1 cellular context compared by ENCODE assay signal in the genomic region with DNA sequence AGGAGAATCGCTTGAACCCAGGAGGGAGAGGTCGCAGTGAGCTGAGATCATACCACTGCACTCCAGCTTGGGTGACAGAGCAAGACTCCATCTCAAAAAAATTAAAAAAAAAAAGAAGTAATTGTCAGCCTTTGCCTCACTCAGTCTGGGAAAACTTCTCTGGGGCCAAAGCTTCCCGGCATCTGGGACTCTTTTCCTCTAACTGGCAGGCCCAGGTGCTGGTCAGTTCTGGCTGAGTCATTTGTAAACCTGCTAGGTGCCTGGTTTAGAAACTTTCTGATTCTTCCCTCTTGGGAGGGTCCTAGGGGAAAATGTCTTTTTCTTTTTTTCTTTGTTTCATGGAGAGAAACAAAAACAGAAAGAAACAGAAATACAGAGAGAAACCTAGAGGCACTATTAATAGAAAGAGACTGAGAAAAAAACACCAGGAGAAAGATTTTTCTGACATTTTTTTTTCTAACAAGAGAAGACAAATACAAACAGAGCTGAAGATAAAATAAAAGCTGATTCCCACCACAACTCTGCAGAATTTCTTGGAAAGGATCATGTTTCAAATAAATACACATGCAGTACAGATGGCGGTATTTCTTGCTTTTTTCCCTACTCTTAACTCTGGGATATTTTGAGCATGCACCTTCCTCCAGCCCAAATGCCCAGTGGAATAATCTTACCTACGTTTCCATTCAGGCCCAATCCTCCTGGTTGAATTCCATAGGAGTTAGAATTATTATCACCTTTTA.
TF ChIP-seq lines count a peak whose summit lies in the region.

No MANE protein-coding gene starts in this region.

TF ChIP-seq in K562, 482 proteins besides CTCF, POLR2A, EP300 and RAD21:
- no peak for TF ChIP-seq HDGF (IDR thresholded peaks at IDR 0.05)
- TF ChIP-seq ZNF174 (CRISPR knock-in tag; IDR thresholded peaks at IDR 0.05), result no peak
- no peak for TF ChIP-seq PHTF2 (CRISPR knock-in tag; IDR thresholded peaks at IDR 0.05)
- no peak for TF ChIP-seq ZNF785 (CRISPR knock-in tag; IDR thresholded peaks at IDR 0.05)
- TF ChIP-seq, protein P1, sequence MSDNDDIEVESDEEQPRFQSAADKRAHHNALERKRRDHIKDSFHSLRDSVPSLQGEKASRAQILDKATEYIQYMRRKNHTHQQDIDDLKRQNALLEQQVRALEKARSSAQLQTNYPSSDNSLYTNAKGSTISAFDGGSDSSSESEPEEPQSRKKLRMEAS (CRISPR knock-in tag; IDR thresholded peaks at IDR 0.05), result no peak
- TF ChIP-seq, protein P2, sequence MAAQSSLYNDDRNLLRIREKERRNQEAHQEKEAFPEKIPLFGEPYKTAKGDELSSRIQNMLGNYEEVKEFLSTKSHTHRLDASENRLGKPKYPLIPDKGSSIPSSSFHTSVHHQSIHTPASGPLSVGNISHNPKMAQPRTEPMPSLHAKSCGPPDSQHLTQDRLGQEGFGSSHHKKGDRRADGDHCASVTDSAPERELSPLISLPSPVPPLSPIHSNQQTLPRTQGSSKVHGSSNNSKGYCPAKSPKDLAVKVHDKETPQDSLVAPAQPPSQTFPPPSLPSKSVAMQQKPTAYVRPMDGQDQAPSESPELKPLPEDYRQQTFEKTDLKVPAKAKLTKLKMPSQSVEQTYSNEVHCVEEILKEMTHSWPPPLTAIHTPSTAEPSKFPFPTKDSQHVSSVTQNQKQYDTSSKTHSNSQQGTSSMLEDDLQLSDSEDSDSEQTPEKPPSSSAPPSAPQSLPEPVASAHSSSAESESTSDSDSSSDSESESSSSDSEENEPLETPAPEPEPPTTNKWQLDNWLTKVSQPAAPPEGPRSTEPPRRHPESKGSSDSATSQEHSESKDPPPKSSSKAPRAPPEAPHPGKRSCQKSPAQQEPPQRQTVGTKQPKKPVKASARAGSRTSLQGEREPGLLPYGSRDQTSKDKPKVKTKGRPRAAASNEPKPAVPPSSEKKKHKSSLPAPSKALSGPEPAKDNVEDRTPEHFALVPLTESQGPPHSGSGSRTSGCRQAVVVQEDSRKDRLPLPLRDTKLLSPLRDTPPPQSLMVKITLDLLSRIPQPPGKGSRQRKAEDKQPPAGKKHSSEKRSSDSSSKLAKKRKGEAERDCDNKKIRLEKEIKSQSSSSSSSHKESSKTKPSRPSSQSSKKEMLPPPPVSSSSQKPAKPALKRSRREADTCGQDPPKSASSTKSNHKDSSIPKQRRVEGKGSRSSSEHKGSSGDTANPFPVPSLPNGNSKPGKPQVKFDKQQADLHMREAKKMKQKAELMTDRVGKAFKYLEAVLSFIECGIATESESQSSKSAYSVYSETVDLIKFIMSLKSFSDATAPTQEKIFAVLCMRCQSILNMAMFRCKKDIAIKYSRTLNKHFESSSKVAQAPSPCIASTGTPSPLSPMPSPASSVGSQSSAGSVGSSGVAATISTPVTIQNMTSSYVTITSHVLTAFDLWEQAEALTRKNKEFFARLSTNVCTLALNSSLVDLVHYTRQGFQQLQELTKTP (IDR thresholded peaks at IDR 0.05; ENCODE audit: low read depth in 1 of 2, partially characterized antibody in 2 of 2), result no peak
- no peak for TF ChIP-seq ZNF507 (tag; conservative IDR thresholded peaks at IDR 0.05)
- TF ChIP-seq, protein P3, sequence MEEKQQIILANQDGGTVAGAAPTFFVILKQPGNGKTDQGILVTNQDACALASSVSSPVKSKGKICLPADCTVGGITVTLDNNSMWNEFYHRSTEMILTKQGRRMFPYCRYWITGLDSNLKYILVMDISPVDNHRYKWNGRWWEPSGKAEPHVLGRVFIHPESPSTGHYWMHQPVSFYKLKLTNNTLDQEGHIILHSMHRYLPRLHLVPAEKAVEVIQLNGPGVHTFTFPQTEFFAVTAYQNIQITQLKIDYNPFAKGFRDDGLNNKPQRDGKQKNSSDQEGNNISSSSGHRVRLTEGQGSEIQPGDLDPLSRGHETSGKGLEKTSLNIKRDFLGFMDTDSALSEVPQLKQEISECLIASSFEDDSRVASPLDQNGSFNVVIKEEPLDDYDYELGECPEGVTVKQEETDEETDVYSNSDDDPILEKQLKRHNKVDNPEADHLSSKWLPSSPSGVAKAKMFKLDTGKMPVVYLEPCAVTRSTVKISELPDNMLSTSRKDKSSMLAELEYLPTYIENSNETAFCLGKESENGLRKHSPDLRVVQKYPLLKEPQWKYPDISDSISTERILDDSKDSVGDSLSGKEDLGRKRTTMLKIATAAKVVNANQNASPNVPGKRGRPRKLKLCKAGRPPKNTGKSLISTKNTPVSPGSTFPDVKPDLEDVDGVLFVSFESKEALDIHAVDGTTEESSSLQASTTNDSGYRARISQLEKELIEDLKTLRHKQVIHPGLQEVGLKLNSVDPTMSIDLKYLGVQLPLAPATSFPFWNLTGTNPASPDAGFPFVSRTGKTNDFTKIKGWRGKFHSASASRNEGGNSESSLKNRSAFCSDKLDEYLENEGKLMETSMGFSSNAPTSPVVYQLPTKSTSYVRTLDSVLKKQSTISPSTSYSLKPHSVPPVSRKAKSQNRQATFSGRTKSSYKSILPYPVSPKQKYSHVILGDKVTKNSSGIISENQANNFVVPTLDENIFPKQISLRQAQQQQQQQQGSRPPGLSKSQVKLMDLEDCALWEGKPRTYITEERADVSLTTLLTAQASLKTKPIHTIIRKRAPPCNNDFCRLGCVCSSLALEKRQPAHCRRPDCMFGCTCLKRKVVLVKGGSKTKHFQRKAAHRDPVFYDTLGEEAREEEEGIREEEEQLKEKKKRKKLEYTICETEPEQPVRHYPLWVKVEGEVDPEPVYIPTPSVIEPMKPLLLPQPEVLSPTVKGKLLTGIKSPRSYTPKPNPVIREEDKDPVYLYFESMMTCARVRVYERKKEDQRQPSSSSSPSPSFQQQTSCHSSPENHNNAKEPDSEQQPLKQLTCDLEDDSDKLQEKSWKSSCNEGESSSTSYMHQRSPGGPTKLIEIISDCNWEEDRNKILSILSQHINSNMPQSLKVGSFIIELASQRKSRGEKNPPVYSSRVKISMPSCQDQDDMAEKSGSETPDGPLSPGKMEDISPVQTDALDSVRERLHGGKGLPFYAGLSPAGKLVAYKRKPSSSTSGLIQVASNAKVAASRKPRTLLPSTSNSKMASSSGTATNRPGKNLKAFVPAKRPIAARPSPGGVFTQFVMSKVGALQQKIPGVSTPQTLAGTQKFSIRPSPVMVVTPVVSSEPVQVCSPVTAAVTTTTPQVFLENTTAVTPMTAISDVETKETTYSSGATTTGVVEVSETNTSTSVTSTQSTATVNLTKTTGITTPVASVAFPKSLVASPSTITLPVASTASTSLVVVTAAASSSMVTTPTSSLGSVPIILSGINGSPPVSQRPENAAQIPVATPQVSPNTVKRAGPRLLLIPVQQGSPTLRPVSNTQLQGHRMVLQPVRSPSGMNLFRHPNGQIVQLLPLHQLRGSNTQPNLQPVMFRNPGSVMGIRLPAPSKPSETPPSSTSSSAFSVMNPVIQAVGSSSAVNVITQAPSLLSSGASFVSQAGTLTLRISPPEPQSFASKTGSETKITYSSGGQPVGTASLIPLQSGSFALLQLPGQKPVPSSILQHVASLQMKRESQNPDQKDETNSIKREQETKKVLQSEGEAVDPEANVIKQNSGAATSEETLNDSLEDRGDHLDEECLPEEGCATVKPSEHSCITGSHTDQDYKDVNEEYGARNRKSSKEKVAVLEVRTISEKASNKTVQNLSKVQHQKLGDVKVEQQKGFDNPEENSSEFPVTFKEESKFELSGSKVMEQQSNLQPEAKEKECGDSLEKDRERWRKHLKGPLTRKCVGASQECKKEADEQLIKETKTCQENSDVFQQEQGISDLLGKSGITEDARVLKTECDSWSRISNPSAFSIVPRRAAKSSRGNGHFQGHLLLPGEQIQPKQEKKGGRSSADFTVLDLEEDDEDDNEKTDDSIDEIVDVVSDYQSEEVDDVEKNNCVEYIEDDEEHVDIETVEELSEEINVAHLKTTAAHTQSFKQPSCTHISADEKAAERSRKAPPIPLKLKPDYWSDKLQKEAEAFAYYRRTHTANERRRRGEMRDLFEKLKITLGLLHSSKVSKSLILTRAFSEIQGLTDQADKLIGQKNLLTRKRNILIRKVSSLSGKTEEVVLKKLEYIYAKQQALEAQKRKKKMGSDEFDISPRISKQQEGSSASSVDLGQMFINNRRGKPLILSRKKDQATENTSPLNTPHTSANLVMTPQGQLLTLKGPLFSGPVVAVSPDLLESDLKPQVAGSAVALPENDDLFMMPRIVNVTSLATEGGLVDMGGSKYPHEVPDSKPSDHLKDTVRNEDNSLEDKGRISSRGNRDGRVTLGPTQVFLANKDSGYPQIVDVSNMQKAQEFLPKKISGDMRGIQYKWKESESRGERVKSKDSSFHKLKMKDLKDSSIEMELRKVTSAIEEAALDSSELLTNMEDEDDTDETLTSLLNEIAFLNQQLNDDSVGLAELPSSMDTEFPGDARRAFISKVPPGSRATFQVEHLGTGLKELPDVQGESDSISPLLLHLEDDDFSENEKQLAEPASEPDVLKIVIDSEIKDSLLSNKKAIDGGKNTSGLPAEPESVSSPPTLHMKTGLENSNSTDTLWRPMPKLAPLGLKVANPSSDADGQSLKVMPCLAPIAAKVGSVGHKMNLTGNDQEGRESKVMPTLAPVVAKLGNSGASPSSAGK (IDR thresholded peaks at IDR 0.05), result no peak
- TF ChIP-seq TAF1 (IDR thresholded peaks at IDR 0.05; ENCODE audit: control insufficient read depth, extremely low read depth, insufficient read depth, low read length, severe bottlenecking), result no peak
- TF ChIP-seq HNRNPL (IDR thresholded peaks at IDR 0.05; ENCODE audit: low read depth, low read length), result no peak
- no peak for TF ChIP-seq NRF1 (conservative IDR thresholded peaks at IDR 0.05 in 1 of 2, IDR thresholded peaks at IDR 0.05 in 1 of 2)
- TF ChIP-seq MAFK (IDR thresholded peaks at IDR 0.05; ENCODE audit: low read length), result no peak
- TF ChIP-seq, protein P4, sequence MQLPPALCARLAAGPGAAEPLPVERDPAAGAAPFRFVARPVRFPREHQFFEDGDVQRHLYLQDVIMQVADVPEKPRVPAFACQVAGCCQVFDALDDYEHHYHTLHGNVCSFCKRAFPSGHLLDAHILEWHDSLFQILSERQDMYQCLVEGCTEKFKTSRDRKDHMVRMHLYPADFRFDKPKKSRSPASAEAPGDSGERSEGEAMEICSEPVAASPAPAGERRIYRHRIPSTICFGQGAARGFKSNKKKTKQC (CRISPR knock-in tag; IDR thresholded peaks at IDR 0.05), result no peak
- no peak for TF ChIP-seq ZNF830 (CRISPR knock-in tag; IDR thresholded peaks at IDR 0.05)
- no peak for TF ChIP-seq ZNF695 (CRISPR knock-in tag; IDR thresholded peaks at IDR 0.05)
- TF ChIP-seq, protein P5, sequence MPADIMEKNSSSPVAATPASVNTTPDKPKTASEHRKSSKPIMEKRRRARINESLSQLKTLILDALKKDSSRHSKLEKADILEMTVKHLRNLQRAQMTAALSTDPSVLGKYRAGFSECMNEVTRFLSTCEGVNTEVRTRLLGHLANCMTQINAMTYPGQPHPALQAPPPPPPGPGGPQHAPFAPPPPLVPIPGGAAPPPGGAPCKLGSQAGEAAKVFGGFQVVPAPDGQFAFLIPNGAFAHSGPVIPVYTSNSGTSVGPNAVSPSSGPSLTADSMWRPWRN (IDR thresholded peaks at IDR 0.05; ENCODE audit: low read depth), result no peak
- no peak for TF ChIP-seq CAMTA2 (CRISPR knock-in tag; conservative IDR thresholded peaks at IDR 0.05)
- TF ChIP-seq HDAC3 (IDR thresholded peaks at IDR 0.05; ENCODE audit: borderline replicate concordance, partially characterized antibody), result no peak
- TF ChIP-seq ZNF184 (CRISPR knock-in tag; IDR thresholded peaks at IDR 0.05), result no peak
- no peak for TF ChIP-seq KDM5B (IDR thresholded peaks at IDR 0.05; ENCODE audit: insufficient replicate concordance, low read depth, low read length)
